ENCODE assay signal across 28 cellular contexts in genomic region chr21:44515359-44516165, GRCh38. TPM values are rescaled to one million over a fixed set of nuclear protein-coding genes. Genes with fewer than 3 reads are reported as not detected.
"Had no signal": no experiment of that assay in that cellular context is flagged by ENCODE, and none has a peak within 500 bp of the region (broad histone marks: within the 10 kb centered on the region; RNA-seq: fewer than 3 reads in every experiment).

No MANE protein-coding gene starts in this region.

- ATAC-seq: activated T-helper 17 cell treated with anti-CD3 and anti-CD28 coated beads, Interleukin-2, amount 50 U/mL, for 72 hours; K562; T-helper 17 cell had no signal

- DNase-seq: activated CD4-positive, alpha-beta memory T cell treated with anti-CD3 and anti-CD28 coated beads for 36 hours; activated CD4-positive, alpha-beta T cell treated with anti-CD3 and anti-CD28 coated beads for 48 hours; activated CD4-positive, CD25-positive, alpha-beta regulatory T cell treated with anti-CD3 and anti-CD28 coated beads, Interleukin-2, amount 50 U/mL, for 72 hours; activated CD8-positive, alpha-beta memory T cell treated with anti-CD3 and anti-CD28 coated beads for 24 hours; activated gamma-delta T cell; activated naive CD4-positive, alpha-beta T cell treated with anti-CD3 and anti-CD28 coated beads for 36 hours; activated T-cell treated with anti-CD3 and anti-CD28 coated beads for 4 hours; activated T-cell treated with anti-CD3 and anti-CD28 coated beads, Interleukin-2, amount 50 U/mL, for 48 hours; amygdala; Karpas-422; MM.1S; NCI-H1105; NCI-H1436 treated with DMSO at 0.1 percent for 48 hours; NCI-H187; NCI-H2081; NCI-H524; Peyer's patch; SHP77 treated with DMSO at 0.1 percent for 48 hours; T-helper 17 cell; T-helper 9 cell had no signal

- H3K36me3 ChIP-seq: Peyer's patch had no signal

- H3K4me3 ChIP-seq: cardiac muscle cell, K562, Peyer's patch had no signal

- FAIRE-seq: astrocyte, K562, TTC549 had no signal

- H3K9me3 ChIP-seq: Peyer's patch had no signal

- H3K27me3 ChIP-seq: cardiac muscle cell, Peyer's patch had no signal

- H3K27ac ChIP-seq: cardiac muscle cell, Peyer's patch, RWPE1, VCaP had no signal

RNA-seq across cellular contexts. Expression of gene KRTAP10-1, which starts 24.4 kb away (rescaled TPM):
- total RNA-seq: activated CD4-positive, alpha-beta memory T cell treated with anti-CD3 and anti-CD28 coated beads for 36 hours; activated naive CD4-positive, alpha-beta T cell treated with anti-CD3 and anti-CD28 coated beads for 36 hours; activated T-helper 17 cell treated with anti-CD3 and anti-CD28 coated beads, Interleukin-2, amount 50 U/mL, for 72 hours; astrocyte; cardiac muscle cell; K562; Peyer's patch; SK-MEL-5; T-helper 17 cell had no signal
- polyA plus RNA-seq: cardiac muscle cell, K562 had no signal

RNA-seq across cellular contexts. Expression of gene KRTAP10-2, which starts 35.7 kb away (rescaled TPM):
- total RNA-seq: activated CD4-positive, alpha-beta memory T cell treated with anti-CD3 and anti-CD28 coated beads for 36 hours; activated naive CD4-positive, alpha-beta T cell treated with anti-CD3 and anti-CD28 coated beads for 36 hours; activated T-helper 17 cell treated with anti-CD3 and anti-CD28 coated beads, Interleukin-2, amount 50 U/mL, for 72 hours; astrocyte; cardiac muscle cell; K562; Peyer's patch; SK-MEL-5; T-helper 17 cell had no signal
- polyA plus RNA-seq: K562 had no signal

RNA-seq across cellular contexts. Expression of gene KRTAP10-3, which starts 43.0 kb away (rescaled TPM):
- total RNA-seq: activated CD4-positive, alpha-beta memory T cell treated with anti-CD3 and anti-CD28 coated beads for 36 hours; activated naive CD4-positive, alpha-beta T cell treated with anti-CD3 and anti-CD28 coated beads for 36 hours; activated T-helper 17 cell treated with anti-CD3 and anti-CD28 coated beads, Interleukin-2, amount 50 U/mL, for 72 hours; astrocyte; cardiac muscle cell; K562; Peyer's patch; SK-MEL-5; T-helper 17 cell had no signal
- polyA plus RNA-seq: cardiac muscle cell, K562 had no signal

RNA-seq across cellular contexts. Expression of gene KRTAP10-4, which starts 58.0 kb away (rescaled TPM):
- total RNA-seq: activated CD4-positive, alpha-beta memory T cell treated with anti-CD3 and anti-CD28 coated beads for 36 hours; activated naive CD4-positive, alpha-beta T cell treated with anti-CD3 and anti-CD28 coated beads for 36 hours; activated T-helper 17 cell treated with anti-CD3 and anti-CD28 coated beads, Interleukin-2, amount 50 U/mL, for 72 hours; astrocyte; cardiac muscle cell; K562; Peyer's patch; SK-MEL-5; T-helper 17 cell had no signal
- polyA plus RNA-seq: K562 had no signal
